In the genomic region with DNA sequence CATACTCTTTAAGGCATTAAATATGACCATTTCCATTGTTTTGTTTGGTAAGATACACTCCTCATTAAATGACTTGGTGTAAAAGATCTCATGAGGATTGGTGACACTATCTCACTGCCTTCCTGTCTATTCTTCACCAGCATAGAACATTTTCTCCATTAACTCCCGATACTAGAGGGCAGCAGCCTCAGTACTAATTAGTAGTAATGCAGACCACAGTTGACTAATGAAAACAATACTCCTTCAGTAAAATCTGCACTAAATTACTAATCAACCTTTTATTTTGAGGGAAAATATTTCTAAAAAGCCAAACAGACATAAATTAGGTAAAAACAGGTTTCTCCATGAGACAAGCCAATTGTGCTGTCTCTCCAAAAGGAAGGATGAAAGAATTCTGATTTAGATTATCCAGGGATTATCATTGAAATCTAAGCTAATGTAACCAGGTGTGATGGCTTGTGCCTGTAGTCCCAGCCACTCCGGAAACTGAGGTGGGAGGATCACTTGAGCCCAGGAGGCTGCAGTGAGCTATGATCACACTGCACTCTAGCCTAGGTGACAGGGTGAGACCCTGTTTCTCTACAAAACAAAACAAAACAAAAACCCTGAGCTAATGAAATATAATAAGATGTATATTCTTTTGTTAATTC, we compare ENCODE assay signal across 8 cellular contexts. TPM values are rescaled to one million over a fixed set of nuclear protein-coding genes. Genes with fewer than 3 reads are reported as not detected.
DNase-seq lines count a peak whose midpoint lies in the region; ATAC-seq and TF ChIP-seq lines count a peak whose summit lies in the region.

No MANE protein-coding gene starts in this region.

- RAD21 ChIA-PET in HCT116 (lab: Charles Lee; ENCODE audit: low non-redundant PET in 1 of 2, low total read pairs in 2 of 2, uncharacterized antibody in 2 of 2, unreplicated experiment in 2 of 2), result interaction anchor here in 1 of 2 experiments (1.0 kb wide), 1 partner anchor 61 kb away, joined by 7 read pairs; no protein-coding TSS in a partner anchor

- no peaks in the 10 kb centered on the region for H3K79me2 ChIP-seq in HCT116 (ENCODE audit: insufficient read depth, low read length)

- H3K36me3 ChIP-seq in HCT116 (ENCODE audit: control insufficient read depth in 1 of 2, insufficient read depth in 2 of 2, low read length in 2 of 2), result no peaks in the 10 kb centered on the region

- H3K4me3 ChIP-seq in HCT116 (replicated peaks in 1 of 2; ENCODE audit: low read depth in 1 of 2, low read length in 2 of 2) (no peak overlapping the region), epithelial cell of proximal tubule (ENCODE audit: low read depth, low read length) (no peak overlapping the region)

- H3K36me3 Mint-ChIP-seq in CD4-positive, alpha-beta T cell (ENCODE audit: low read depth), result no peaks in the 10 kb centered on the region
- no peaks in the 10 kb centered on the region for H3K36me3 Mint-ChIP-seq in naive B cell

- no peak overlapping the region for H3K27ac ChIP-seq in CD4-positive, alpha-beta T cell (ENCODE audit: low read depth, low read length)
- H3K27ac ChIP-seq in HCT116 (ENCODE audit: low read depth, low read length), result no peak overlapping the region
- H3K27ac ChIP-seq in substantia nigra (ENCODE audit: low read depth, low read length, poor library complexity, severe bottlenecking), result no peak overlapping the region

- no TSS peak for BruUV-seq in HCT116 (replicated peaks; lab: Mats Ljungman, UMichigan)

- no peaks in the 10 kb centered on the region for H4K20me1 ChIP-seq in HCT116 (ENCODE audit: insufficient read depth)

- no peak overlapping the region for H2AFZ ChIP-seq in HCT116 (ENCODE audit: low read depth, low read length, poor library complexity, severe bottlenecking)

- DNase-seq in CD4-positive, alpha-beta T cell, result peak; percentile 14 to 68 (median 55)
- DNase-seq in HCT116 (ENCODE audit: low read depth, low spot score) (no peak), NCI-H82 (lab: John Stamatoyannopoulos, UW) (peak; percentile 71), epithelial cell of proximal tubule (ENCODE audit: low read depth) (no peak), naive B cell (peak; percentile 56), substantia nigra (lab: John Stamatoyannopoulos, UW) (peak in 26 of 49 donors; percentile 4 to 71 (median 38))
- DNase-seq in activated CD8-positive, alpha-beta memory T cell treated with anti-CD3 and anti-CD28 coated beads for 4 hours (ENCODE audit: low read depth in 2 of 2), result peak; percentile 42 to 49

- CTCF ChIA-PET in CD4-positive, alpha-beta T cell (lab: Charles Lee), result interaction anchor here (0.7 to 5.2 kb wide), 12 partner anchors 9 to 105 kb away, joined by 3 to 50 read pairs (median 4); partner anchors contain the start of genes LIPT2 and PGM2L1
- CTCF ChIA-PET in HCT116 (lab: Charles Lee), result interaction anchor here (0.6 to 1.7 kb wide), 9 partner anchors 9 to 218 kb away, joined by 3 to 11 read pairs (median 4); partner anchors contain the start of genes C2CD3, PGM2L1 and PPME1

- H3K9me3 ChIP-seq in CD4-positive, alpha-beta T cell (ENCODE audit: control insufficient read depth, low read length), result no peaks in the 10 kb centered on the region
- no peaks in the 10 kb centered on the region for H3K9me3 ChIP-seq in HCT116 (ENCODE audit: control insufficient read depth in 1 of 2, insufficient read depth in 1 of 2, low read depth in 1 of 2, low read length in 2 of 2)

- H3K27me3 Mint-ChIP-seq in CD4-positive, alpha-beta T cell, result no peaks in the 10 kb centered on the region
- H3K27me3 Mint-ChIP-seq in naive B cell, result no peaks in the 10 kb centered on the region

- no peaks in the 10 kb centered on the region for H3K9me3 Mint-ChIP-seq in CD4-positive, alpha-beta T cell
- H3K9me3 Mint-ChIP-seq in naive B cell, result no peaks in the 10 kb centered on the region

- POLR2A ChIA-PET in CD4-positive, alpha-beta T cell (lab: Charles Lee), result interaction anchor here (1.2 to 4.4 kb wide), 4 partner anchors 10 to 104 kb away, joined by 3 to 20 read pairs (median 10); partner anchors contain the start of genes LIPT2 and PGM2L1
- POLR2A ChIA-PET in HCT116 (lab: Charles Lee), result interaction anchor here (1.6 kb wide), 1 partner anchor 10 kb away, joined by 8 read pairs; the partner anchor contains the start of gene PGM2L1

- intact Hi-C loops in CD4-positive, alpha-beta T cell (cut with DNase I, micrococcal nuclease), result loop anchor here (1.0 to 5.0 kb wide), 4 partner anchors 9 to 183 kb away; partner anchors contain the start of gene PGM2L1 (in 1 of the 2)
- intact Hi-C loops in HCT116 (cut with micrococcal nuclease), result no loop called here

- ATAC-seq in CD4-positive, alpha-beta T cell (ENCODE audit: poor library complexity), result peak; percentile 91
- ATAC-seq in HCT116 (peak; percentile 77), naive B cell (ENCODE audit: low read depth in 2 of 2) (peak; percentile 81 to 90), GM21717 (IDR thresholded peaks at IDR 0.05; ENCODE audit: unreplicated experiment) (no peak)

- no peak for TF ChIP-seq POLR2A in HCT116 (IDR thresholded peaks at IDR 0.05; ENCODE audit: borderline replicate concordance, extremely low read depth, insufficient read depth, insufficient read length)

- H3K9ac ChIP-seq in HCT116 (ENCODE audit: low read length), result no peak overlapping the region

- peaks cover 38% of the 10 kb centered on the region for H3K4me1 Mint-ChIP-seq in CD4-positive, alpha-beta T cell (ENCODE audit: low read depth)
- H3K4me1 Mint-ChIP-seq in naive B cell, result peaks cover 0 to 2% (median 2%) of the 10 kb centered on the region in 3 donors

- H3K27me3 ChIP-seq in CD4-positive, alpha-beta T cell (ENCODE audit: control insufficient read depth, insufficient read depth, low read length), result no peaks in the 10 kb centered on the region
- no peaks in the 10 kb centered on the region for H3K27me3 ChIP-seq in HCT116 (ENCODE audit: insufficient read depth, low read length)

- H3K4me3 Mint-ChIP-seq in CD4-positive, alpha-beta T cell, result peak overlapping the region; percentile 35
- H3K4me3 Mint-ChIP-seq in naive B cell, result no peak overlapping the region

- H3K27ac Mint-ChIP-seq in CD4-positive, alpha-beta T cell, result peak overlapping the region; percentile 40
- peak overlapping the region in 1 of 6 donors; percentile 38 for H3K27ac Mint-ChIP-seq in naive B cell

- TF ChIP-seq CTCF in CD4-positive, alpha-beta T cell (IDR thresholded peaks at IDR 0.05), result peak; percentile 88
- TF ChIP-seq CTCF in HCT116 (IDR thresholded peaks at IDR 0.05 in 2 of 3, conservative IDR thresholded peaks at IDR 0.05 in 1 of 3; ENCODE audit: borderline replicate concordance in 1 of 3, insufficient read depth in 1 of 3, low read depth in 2 of 3, low read length in 2 of 3) (peak; percentile 45 to 61 (median 47); a peak in 5 of 6 replicates), epithelial cell of proximal tubule (conservative IDR thresholded peaks at IDR 0.05; ENCODE audit: low read depth, low read length) (peak; percentile 88)

- no peaks in the 10 kb centered on the region for H3K9me2 ChIP-seq in HCT116 (ENCODE audit: insufficient read depth)

- H3K4me2 ChIP-seq in HCT116 (ENCODE audit: low read length), result no peak overlapping the region

- no peaks in the 10 kb centered on the region for H3K4me1 ChIP-seq in HCT116 (ENCODE audit: control insufficient read depth in 1 of 2, insufficient read depth in 2 of 2, low read length in 2 of 2)

- peak; percentile 54 for TF ChIP-seq RAD21 in HCT116 (IDR thresholded peaks at IDR 0.05; ENCODE audit: low read depth)

TF ChIP-seq in HCT116, 20 proteins besides CTCF, POLR2A, EP300 and RAD21:
- TF ChIP-seq EZH2phosphoT487 (IDR thresholded peaks at IDR 0.05; ENCODE audit: borderline replicate concordance) (no peak), CBX3 (IDR thresholded peaks at IDR 0.05; ENCODE audit: low read depth) (peak; percentile 17; the same call in 1 of the 2 replicates)

RNA-seq across cellular contexts. Expression of gene PGM2L1, which starts 9.4 kb away (rescaled TPM):
- total RNA-seq in CD4-positive, alpha-beta T cell, result 10 to 100 TPM; 10.2 to 11.8 TPM
- 4.9 TPM for total RNA-seq in HCT116 (2021; ENCODE audit: unreplicated experiment)
- 1.1 and 1.3 TPM in 2 replicates for polyA plus RNA-seq in HCT116 (2012)
- 10.0 and 10.3 TPM in 2 replicates for total RNA-seq in epithelial cell of proximal tubule
- 1 to 10 TPM; 3.6 to 6.4 (median 5.1) TPM for polyA plus RNA-seq in naive B cell (ENCODE audit: low read depth in 6 of 6)

Comparison
In these comparisons a context has a peak if more than half of its experiments do, and no peak if none do; other contexts are left out.
1. DNase-seq: peak in CD4-positive, alpha-beta T cell (10 of 10), NCI-H82 (single experiment), activated CD8-positive, alpha-beta memory T cell treated with anti-CD3 and anti-CD28 coated beads for 4 hours (2 of 2), naive B cell (single experiment) and substantia nigra (26 of 49); none in HCT116 (single experiment) and epithelial cell of proximal tubule (single experiment).
2. Peak in every context shown above with its lines, with median percentiles within 50 percentile points of each other: CTCF ChIP-seq.